Comparison of ENCODE assay signal across 17 cellular contexts in genomic region chr20:47960277-47960676, GRCh38.
A peak's percentile ranks its signal among the peaks of the same experiment; 100 is the strongest.
DNase-seq lines count a peak whose midpoint lies in the region; ATAC-seq and TF ChIP-seq lines count a peak whose summit lies in the region.
"Had no signal": no experiment of that assay in that cellular context is flagged by ENCODE, and none has a peak within 500 bp of the region (broad histone marks: within the 10 kb centered on the region; RNA-seq: fewer than 3 reads in every experiment).

No MANE protein-coding gene starts in this region.

- TF ChIP-seq CTCF in natural killer cell (IDR thresholded peaks at IDR 0.05) (no peak), PC-9 (conservative IDR thresholded peaks at IDR 0.05) (no peak), fibroblast of villous mesenchyme (IDR thresholded peaks at IDR 0.05; ENCODE audit: insufficient read depth, low read depth, low read length) (no peak)

- H3K9me3 ChIP-seq in PC-9 (ENCODE audit: insufficient read depth, low read depth) = no peaks in the 10 kb centered on the region
- H3K9me3 ChIP-seq: HAP-1 had no signal

- peak; percentile 10 for DNase-seq in natural killer cell treated with Interleukin-12 subunit alpha and Interleukin-12 subunit beta and Interleukin-15 and Interleukin-18, amount 100 ng/mL, for 72 hours (ENCODE audit: low spot score)
- DNase-seq in natural killer cell (no peak), PC-9 (peak in 1 of 2 experiments; percentile 67), fibroblast of villous mesenchyme (ENCODE audit: low read depth) (peak; percentile 24), NCI-H1105 treated with DMSO at 0.1 percent for 48 hours (lab: John Stamatoyannopoulos, UW) (no peak)
- DNase-seq: 8988T; C1 segment of cervical spinal cord; CD4-positive, CD25-positive, alpha-beta regulatory T cell; CD8-positive, alpha-beta memory T cell; COR-L47; DMS 273 treated with DMSO at 0.1 percent for 48 hours; DMS53; DND-41; GM23248 had no signal

- peak overlapping the region; percentile 56 for H3K27ac ChIP-seq in PC-9
- H3K27ac ChIP-seq: GM23248 had no signal

- POLR2A ChIA-PET in PC-9 (lab: Charles Lee; ENCODE audit: unreplicated experiment) = interaction anchor here (0.6 kb wide), 2 partner anchors 314 to 657 kb away, joined by 3 to 4 read pairs; no protein-coding TSS in a partner anchor

- H3K9me2 ChIP-seq in PC-9 (ENCODE audit: insufficient read depth) = no peaks in the 10 kb centered on the region

- H3K4me1 Mint-ChIP-seq in natural killer cell treated with Interleukin-12 subunit alpha and Interleukin-12 subunit beta and Interleukin-15 and Interleukin-18, amount 100 ng/mL, for 72 hours (ENCODE audit: low read depth in 2 of 2) = no peaks in the 10 kb centered on the region
- no peaks in the 10 kb centered on the region for H3K4me1 Mint-ChIP-seq in natural killer cell
- H3K4me1 Mint-ChIP-seq: CD4-positive, CD25-positive, alpha-beta regulatory T cell; CD8-positive, alpha-beta memory T cell had no signal

- peaks cover 23% of the 10 kb centered on the region; the same call in 1 of the 2 replicates for H3F3A ChIP-seq in PC-9 (ENCODE audit: insufficient read depth, low read depth)

- H3K4me3 ChIP-seq in PC-9 = no peak overlapping the region
- H3K4me3 ChIP-seq in fibroblast of villous mesenchyme (ENCODE audit: low read depth, low read length) = no peak overlapping the region
- H3K4me3 ChIP-seq: GM23248, HAP-1 had no signal

- intact Hi-C loops in natural killer cell (cut with micrococcal nuclease) (no loop called here), PC-9 (cut with micrococcal nuclease; ENCODE audit: unreplicated experiment) (no loop called here)

- H2AFZ ChIP-seq in PC-9 = peak overlapping the region; percentile 40; the same call in 1 of the 2 replicates
- H2AFZ ChIP-seq: GM23248 had no signal

- BruUV-seq in PC-9 (replicated peaks; lab: Mats Ljungman, UMichigan) = no TSS peak

- H3K36me3 Mint-ChIP-seq in natural killer cell treated with Interleukin-12 subunit alpha and Interleukin-12 subunit beta and Interleukin-15 and Interleukin-18, amount 100 ng/mL, for 72 hours = no peaks in the 10 kb centered on the region
- H3K36me3 Mint-ChIP-seq in natural killer cell = no peaks in the 10 kb centered on the region
- H3K36me3 Mint-ChIP-seq: CD4-positive, CD25-positive, alpha-beta regulatory T cell; CD8-positive, alpha-beta memory T cell had no signal

- no peaks in the 10 kb centered on the region for H3K9me3 Mint-ChIP-seq in natural killer cell treated with Interleukin-12 subunit alpha and Interleukin-12 subunit beta and Interleukin-15 and Interleukin-18, amount 100 ng/mL, for 72 hours
- no peaks in the 10 kb centered on the region for H3K9me3 Mint-ChIP-seq in natural killer cell
- H3K9me3 Mint-ChIP-seq: CD4-positive, CD25-positive, alpha-beta regulatory T cell had no signal

- peaks cover 31% of the 10 kb centered on the region for H3K4me1 ChIP-seq in PC-9 (replicated peaks; ENCODE audit: insufficient read depth)
- H3K4me1 ChIP-seq: HAP-1 had no signal

- H3K27me3 Mint-ChIP-seq in natural killer cell treated with Interleukin-12 subunit alpha and Interleukin-12 subunit beta and Interleukin-15 and Interleukin-18, amount 100 ng/mL, for 72 hours = peaks cover 2 to 9% of the 10 kb centered on the region in 2 donors
- H3K27me3 Mint-ChIP-seq in natural killer cell (ENCODE audit: low read depth in 2 of 2) = peaks cover 4 to 7% of the 10 kb centered on the region in 2 donors

- H3K4me3 Mint-ChIP-seq in natural killer cell treated with Interleukin-12 subunit alpha and Interleukin-12 subunit beta and Interleukin-15 and Interleukin-18, amount 100 ng/mL, for 72 hours = no peak overlapping the region
- no peak overlapping the region for H3K4me3 Mint-ChIP-seq in natural killer cell
- H3K4me3 Mint-ChIP-seq: CD4-positive, CD25-positive, alpha-beta regulatory T cell; CD8-positive, alpha-beta memory T cell had no signal

- H3K27ac Mint-ChIP-seq in natural killer cell treated with Interleukin-12 subunit alpha and Interleukin-12 subunit beta and Interleukin-15 and Interleukin-18, amount 100 ng/mL, for 72 hours = no peak overlapping the region
- H3K27ac Mint-ChIP-seq in natural killer cell = no peak overlapping the region
- H3K27ac Mint-ChIP-seq: CD4-positive, CD25-positive, alpha-beta regulatory T cell had no signal

- H3K4me2 ChIP-seq in PC-9 = no peak overlapping the region

- no peaks in the 10 kb centered on the region for H4K20me1 ChIP-seq in PC-9 (ENCODE audit: insufficient read depth)

- no peaks in the 10 kb centered on the region for H3K79me2 ChIP-seq in PC-9 (ENCODE audit: low read depth)

- ATAC-seq in natural killer cell treated with Interleukin-12 subunit alpha and Interleukin-12 subunit beta and Interleukin-15 and Interleukin-18, amount 100 ng/mL, for 72 hours = no peak
- ATAC-seq in natural killer cell = no peak
- no peak for ATAC-seq in HG02678 (IDR thresholded peaks at IDR 0.05; ENCODE audit: unreplicated experiment)
- ATAC-seq in HG02571 (IDR thresholded peaks at IDR 0.05; ENCODE audit: unreplicated experiment) = no peak

- no peaks in the 10 kb centered on the region for H3K36me3 ChIP-seq in PC-9 (ENCODE audit: low read depth)
- H3K36me3 ChIP-seq: HAP-1 had no signal

- no peaks in the 10 kb centered on the region for H3K27me3 ChIP-seq in PC-9 (ENCODE audit: insufficient read depth, low read depth)

- CTCF ChIA-PET in PC-9 (lab: Charles Lee) = no interaction called here

Comparison
In these comparisons a context has a peak if more than half of its experiments do, and no peak if none do; other contexts are left out.
1. DNase-seq: peak in natural killer cell treated with Interleukin-12 subunit alpha and Interleukin-12 subunit beta and Interleukin-15 and Interleukin-18, amount 100 ng/mL, for 72 hours (single experiment) and fibroblast of villous mesenchyme (single experiment); none in natural killer cell (single experiment) and NCI-H1105 treated with DMSO at 0.1 percent for 48 hours (single experiment).